10 cellular contexts compared by ENCODE assay signal in genomic region chr10:13987472-13987871, GRCh38.
A peak's percentile ranks its signal among the peaks of the same experiment; 100 is the strongest.
DNase-seq lines count a peak whose midpoint lies in the region; ATAC-seq and TF ChIP-seq lines count a peak whose summit lies in the region.
"Had no signal": no experiment of that assay in that cellular context is flagged by ENCODE, and none has a peak within 500 bp of the region (broad histone marks: within the 10 kb centered on the region; RNA-seq: fewer than 3 reads in every experiment).

No MANE protein-coding gene starts in this region.

- ATAC-seq in GM19328 (IDR thresholded peaks at IDR 0.05; ENCODE audit: unreplicated experiment) (no peak), HG02884 (IDR thresholded peaks at IDR 0.05; ENCODE audit: unreplicated experiment) (no peak)
- ATAC-seq: gastroesophageal sphincter had no signal

- peaks cover 8% of the 10 kb centered on the region for H3K9me3 Mint-ChIP-seq in neural crest cell

- peak overlapping the region; percentile 70 for H3K27ac Mint-ChIP-seq in neural crest cell (ENCODE audit: unreplicated experiment)

- H3K4me3 ChIP-seq in cardiac fibroblast (replicated peaks in 1 of 2; ENCODE audit: low read depth in 2 of 2, low read length in 2 of 2): no peak overlapping the region
- H3K4me3 ChIP-seq: gastroesophageal sphincter had no signal

- H3K36me3 Mint-ChIP-seq in neural crest cell (ENCODE audit: low read depth): peaks cover 5% of the 10 kb centered on the region

- H3K4me1 Mint-ChIP-seq in neural crest cell: peaks cover 58% of the 10 kb centered on the region

- H3K27me3 Mint-ChIP-seq in neural crest cell (ENCODE audit: low read depth): no peaks in the 10 kb centered on the region

- peak overlapping the region; percentile 9 for H3K4me3 Mint-ChIP-seq in neural crest cell

- peak; percentile 68 for DNase-seq in GM03348 (ENCODE audit: low spot score)
- peak; percentile 12 for DNase-seq in LoVo (ENCODE audit: low spot score)
- peak; percentile 57 to 79 for DNase-seq in cardiac fibroblast (ENCODE audit: low read depth in 2 of 2)
- no peak for DNase-seq in neural crest cell (ENCODE audit: low read depth, low spot score)
- no peak for DNase-seq in anterior cingulate cortex (lab: John Stamatoyannopoulos, UW)
- DNase-seq: activated effector memory CD4-positive, alpha-beta T cell treated with anti-CD3 and anti-CD28 coated beads, Interleukin-2, amount 50 U/mL, for 16 hours; posterior cingulate gyrus had no signal

- TF ChIP-seq CTCF in cardiac fibroblast (IDR thresholded peaks at IDR 0.05; ENCODE audit: low read depth, low read length) (no peak), neural crest cell (conservative IDR thresholded peaks at IDR 0.05) (no peak)

Comparison
In these comparisons a context has a peak if more than half of its experiments do, and no peak if none do; other contexts are left out.
1. DNase-seq: peak in GM03348 (single experiment), LoVo (single experiment) and cardiac fibroblast (2 of 2); none in neural crest cell (single experiment) and anterior cingulate cortex (0 of 58).